8 cellular contexts compared by ENCODE assay signal in genomic region chr1:155324041-155324716, GRCh38. TPM values are rescaled to one million over a fixed set of nuclear protein-coding genes. Genes with fewer than 3 reads are reported as not detected.
DNase-seq lines count a peak whose midpoint lies in the region; ATAC-seq and TF ChIP-seq lines count a peak whose summit lies in the region.

No MANE protein-coding gene starts in this region.

- CTCF ChIA-PET in T-cell (lab: Charles Lee): interaction anchor here (0.5 to 5.5 kb wide), 15 partner anchors 15 to 545 kb away, joined by 3 to 62 read pairs (median 4); partner anchors contain the start of genes KRTCAP2 (in 2 of the 2), FDPS (in 1 of the 2) and SCAMP3 (in 1 of the 2)

- H3K9me3 ChIP-seq in heart right ventricle (no peaks in the 10 kb centered on the region), upper lobe of right lung (no peaks in the 10 kb centered on the region)

- intact Hi-C loops in heart right ventricle (cut with DNase I) (loop anchor here in 9 of 10 donors (1.0 to 5.0 kb wide), 6 partner anchors 16 to 268 kb away; partner anchors contain the start of genes HCN3 (in 4 of the 9), MTX1 (in 2 of the 9), THBS3 (in 2 of the 9) and FDPS (in 1 of the 9)), posterior vena cava (cut with DNase I) (loop anchor here (5.0 kb wide), 2 partner anchors 47 to 72 kb away; partner anchors contain the start of gene HCN3 (in 2 of the 2)), upper lobe of right lung (cut with DNase I) (loop anchor here (10.0 kb wide), 1 partner anchor 69 kb away; the partner anchor contains the start of gene ENTREP3)

- peaks cover 31 to 37% (median 34%) of the 10 kb centered on the region in 3 donors for H3K4me1 Mint-ChIP-seq in T-cell

- peak overlapping the region; percentile 76 to 85 for H3K27ac Mint-ChIP-seq in T-cell

- WGBS in heart right ventricle, 2 donors: 0% methylated on average over 43 to 44 of the region's 44 CpGs

- H3K27ac ChIP-seq in heart right ventricle (peak overlapping the region; percentile 91 to 98 (median 97)), upper lobe of right lung (peak overlapping the region; percentile 92)

- ATAC-seq in HG02840 (IDR thresholded peaks at IDR 0.05; ENCODE audit: low FRiP score, unreplicated experiment) (peak; percentile 57), T-cell (replicated peaks in 1 of 4) (peak; percentile 82 to 84 (median 84)), heart right ventricle (peak; percentile 85 to 92 (median 90)), upper lobe of right lung (peak; percentile 90)

- H3K4me3 Mint-ChIP-seq in T-cell: peak overlapping the region; percentile 80 to 89 (median 85)

- peaks cover 0 to 45% (median 23%) of the 10 kb centered on the region in 9 donors for H3K36me3 ChIP-seq in heart right ventricle
- peaks cover 27% of the 10 kb centered on the region for H3K36me3 ChIP-seq in upper lobe of right lung

- H3K4me3 ChIP-seq in GM12875 (ENCODE audit: low read depth, low read length) (peak overlapping the region; percentile 63), heart right ventricle (peak overlapping the region; percentile 67 to 95 (median 84)), upper lobe of right lung (peak overlapping the region; percentile 76)

- POLR2A ChIA-PET in T-cell (lab: Charles Lee): interaction anchor here in 1 of 2 donors (0.6 kb wide), 1 partner anchor 15 kb away, joined by 3 read pairs; no protein-coding TSS in a partner anchor

- H3K9me3 Mint-ChIP-seq in T-cell: no peaks in the 10 kb centered on the region

- H3K4me1 ChIP-seq in heart right ventricle: peaks cover 7 to 54% (median 40%) of the 10 kb centered on the region in 9 donors
- H3K4me1 ChIP-seq in upper lobe of right lung: peaks cover 36% of the 10 kb centered on the region

- no peaks in the 10 kb centered on the region for H3K27me3 Mint-ChIP-seq in T-cell

- H3K27me3 ChIP-seq in heart right ventricle: no peaks in the 10 kb centered on the region
- no peaks in the 10 kb centered on the region for H3K27me3 ChIP-seq in upper lobe of right lung

- TF ChIP-seq CTCF in GM12875 (IDR thresholded peaks at IDR 0.05; ENCODE audit: borderline replicate concordance, insufficient read depth, low read depth, low read length) (no peak), heart right ventricle (IDR thresholded peaks at IDR 0.05) (no peak), upper lobe of right lung (IDR thresholded peaks at IDR 0.05) (no peak)

- DNase-seq in NCI-H146 (lab: John Stamatoyannopoulos, UW): peak; percentile 95
- peak; percentile 65 to 94 (median 80) for DNase-seq in T-cell
- peak; percentile 96 for DNase-seq in amniotic epithelial cell (ENCODE audit: low read depth)
- peak; percentile 94 to 96 for DNase-seq in heart right ventricle
- peak; percentile 98 for DNase-seq in posterior vena cava (ENCODE audit: low spot score)
- peak; percentile 98 for DNase-seq in upper lobe of right lung

- peaks cover 1% of the 10 kb centered on the region for H3K36me3 Mint-ChIP-seq in T-cell

RNA-seq across cellular contexts. Expression of gene RUSC1, which starts 3.5 kb away (rescaled TPM):
- 10 to 100 TPM; 14.4 to 25.2 (median 22.9) TPM for total RNA-seq in T-cell
- total RNA-seq in heart right ventricle: 10 to 100 TPM; 11.4 to 22.8 (median 15.1) TPM
- 10 to 100 TPM; 25.0 to 26.4 TPM for polyA plus RNA-seq in heart right ventricle
- total RNA-seq in posterior vena cava: 10 to 100 TPM; 32.5 to 34.6 TPM
- 27.0 TPM for total RNA-seq in upper lobe of right lung

RNA-seq across cellular contexts. Expression of gene FDPS, which starts 15.5 kb away (rescaled TPM):
- 100 to 1,000 TPM in 1 of 5 donors, 10 to 100 TPM in 4; 66.7 to 100 (median 93.0) TPM for total RNA-seq in T-cell
- 100 to 1,000 TPM in 1 of 10 donors, 10 to 100 TPM in 9; 63.1 to 108 (median 76.9) TPM for total RNA-seq in heart right ventricle
- 100 to 1,000 TPM; 109 to 113 TPM for polyA plus RNA-seq in heart right ventricle
- total RNA-seq in posterior vena cava: 10 to 100 TPM; 86.7 to 93.0 TPM
- 225 TPM for total RNA-seq in upper lobe of right lung

RNA-seq across cellular contexts. Expression of gene PKLR, which starts 22.9 kb away (rescaled TPM):
- under 1 TPM in 2 of 5 donors, not detected in 3; 0.23 TPM for total RNA-seq in T-cell
- under 1 TPM in 1 of 10 donors, not detected in 9; 0.11 TPM for total RNA-seq in heart right ventricle
- not detected for polyA plus RNA-seq in heart right ventricle
- not detected for total RNA-seq in posterior vena cava
- total RNA-seq in upper lobe of right lung: not detected

RNA-seq across cellular contexts. Expression of gene HCN3, which starts 46.9 kb away (rescaled TPM):
- total RNA-seq in T-cell (1 to 10 TPM; 1.7 to 4.1 (median 4.0) TPM), heart right ventricle (1 to 10 TPM in 5 of 10 donors, under 1 TPM in 5; 0.68 to 1.7 (median 1.0) TPM), posterior vena cava (1 to 10 TPM; 1.4 to 1.5 TPM), upper lobe of right lung (2.6 TPM)
- 1 to 10 TPM in 1 of 2 donors, under 1 TPM in 1; 0.81 to 3.2 TPM for polyA plus RNA-seq in heart right ventricle

RNA-seq across cellular contexts. Expression of gene CLK2, which starts 50.9 kb away (rescaled TPM):
- total RNA-seq in T-cell: 100 to 1,000 TPM in 3 of 5 donors, 10 to 100 TPM in 2; 76.4 to 123 (median 110) TPM
- 10 to 100 TPM; 12.5 to 21.9 (median 18.0) TPM for total RNA-seq in heart right ventricle
- polyA plus RNA-seq in heart right ventricle: 10 to 100 TPM; 17.4 to 47.1 TPM
- 10 to 100 TPM; 31.2 to 32.3 TPM for total RNA-seq in posterior vena cava
- total RNA-seq in upper lobe of right lung: 51.2 TPM

Comparison
In these comparisons a context has a peak if more than half of its experiments do, and no peak if none do; other contexts are left out.
1. Peak in every context shown above with its lines: DNase-seq, ATAC-seq, H3K4me3 ChIP-seq and H3K27ac ChIP-seq.